Comparison of ENCODE assay signal across 1 cellular context in the genomic region with DNA sequence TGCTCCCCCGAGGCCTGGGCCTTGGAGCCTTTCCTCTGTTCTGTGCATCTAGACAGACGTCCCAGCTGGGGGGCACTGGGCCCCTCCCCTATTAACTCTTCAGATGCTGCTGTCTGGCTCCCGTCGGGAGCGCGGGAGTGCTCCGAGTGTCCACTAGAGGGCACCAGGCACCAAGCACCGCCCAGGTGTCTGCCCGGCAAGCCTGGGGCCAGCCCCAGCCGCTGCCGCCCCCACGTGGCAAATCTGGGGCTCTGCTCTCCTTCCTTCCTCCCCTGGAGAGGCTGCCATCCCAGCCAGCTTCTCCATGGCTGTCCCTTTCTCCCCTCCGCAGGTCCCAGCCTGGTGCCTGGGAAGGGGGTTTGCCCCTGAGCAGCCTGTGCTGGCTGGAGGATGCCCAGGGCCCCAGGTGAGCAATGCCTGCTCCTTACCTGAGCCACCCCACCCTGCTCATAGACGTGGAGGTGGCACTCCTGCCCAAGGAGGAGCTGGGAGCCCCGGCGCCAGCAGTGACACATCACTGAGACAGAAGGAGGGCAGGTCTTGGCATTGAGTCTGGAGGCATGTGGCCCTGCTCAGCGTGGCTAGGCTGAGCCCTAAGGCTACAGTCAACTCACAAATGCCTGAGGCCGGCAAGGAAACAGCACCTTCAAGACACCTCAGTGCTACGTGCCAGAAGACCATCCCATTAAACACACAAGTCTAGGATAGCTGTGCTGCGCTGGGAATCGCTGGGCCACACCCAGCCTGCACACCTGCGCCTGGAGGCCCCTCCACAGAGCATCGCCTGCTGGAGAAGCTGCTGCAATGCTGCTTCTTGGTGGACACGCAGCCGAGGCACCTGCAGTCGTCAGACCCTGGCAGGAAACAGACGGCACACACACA.
TF ChIP-seq lines count a peak whose summit lies in the region.

No MANE protein-coding gene starts in this region.

TF ChIP-seq in H1, 55 proteins besides CTCF, POLR2A, EP300 and RAD21:
- TF ChIP-seq CHD2 (IDR thresholded peaks at IDR 0.05; ENCODE audit: low read length): peak; percentile 46; the same call in 1 of the 2 replicates
- no peak for TF ChIP-seq SIRT6 (IDR thresholded peaks at IDR 0.05; ENCODE audit: low read length)
- TF ChIP-seq, protein P1, sequence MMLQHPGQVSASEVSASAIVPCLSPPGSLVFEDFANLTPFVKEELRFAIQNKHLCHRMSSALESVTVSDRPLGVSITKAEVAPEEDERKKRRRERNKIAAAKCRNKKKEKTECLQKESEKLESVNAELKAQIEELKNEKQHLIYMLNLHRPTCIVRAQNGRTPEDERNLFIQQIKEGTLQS (IDR thresholded peaks at IDR 0.05; ENCODE audit: insufficient read depth, low read depth, low read length): peak; percentile 75
- TF ChIP-seq, protein P2, sequence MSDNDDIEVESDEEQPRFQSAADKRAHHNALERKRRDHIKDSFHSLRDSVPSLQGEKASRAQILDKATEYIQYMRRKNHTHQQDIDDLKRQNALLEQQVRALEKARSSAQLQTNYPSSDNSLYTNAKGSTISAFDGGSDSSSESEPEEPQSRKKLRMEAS (IDR thresholded peaks at IDR 0.05): peak; percentile 71
- no peak for TF ChIP-seq TAF1 (IDR thresholded peaks at IDR 0.05; ENCODE audit: low read depth, low read length)
- no peak for TF ChIP-seq SIX5 (IDR thresholded peaks at IDR 0.05; ENCODE audit: low read depth, low read length)
- peak; percentile 91 for TF ChIP-seq TCF12 (IDR thresholded peaks at IDR 0.05; ENCODE audit: low read depth, low read length)
- TF ChIP-seq KDM5A (IDR thresholded peaks at IDR 0.05; ENCODE audit: low read length): no peak
- TF ChIP-seq SIN3A (conservative IDR thresholded peaks at IDR 0.05 in 1 of 2, IDR thresholded peaks at IDR 0.05 in 1 of 2; ENCODE audit: low read depth in 1 of 2, low read length in 2 of 2): peak in 1 of 2 experiments; percentile 80; a peak in 2 of 4 replicates
- TF ChIP-seq SP1 (IDR thresholded peaks at IDR 0.05; ENCODE audit: low read depth, low read length): peak; percentile 79
- TF ChIP-seq GABPA (IDR thresholded peaks at IDR 0.05; ENCODE audit: borderline replicate concordance, insufficient read depth, low read length): peak; percentile 56; the same call in 1 of the 2 replicates
- no peak for TF ChIP-seq HDAC6 (IDR thresholded peaks at IDR 0.05; ENCODE audit: low read depth, low read length)
- TF ChIP-seq MAFK (IDR thresholded peaks at IDR 0.05; ENCODE audit: low read depth, low read length): no peak
- no peak for TF ChIP-seq SAP30 (IDR thresholded peaks at IDR 0.05; ENCODE audit: insufficient read depth, insufficient replicate concordance, low read length)
- TF ChIP-seq, protein P3, sequence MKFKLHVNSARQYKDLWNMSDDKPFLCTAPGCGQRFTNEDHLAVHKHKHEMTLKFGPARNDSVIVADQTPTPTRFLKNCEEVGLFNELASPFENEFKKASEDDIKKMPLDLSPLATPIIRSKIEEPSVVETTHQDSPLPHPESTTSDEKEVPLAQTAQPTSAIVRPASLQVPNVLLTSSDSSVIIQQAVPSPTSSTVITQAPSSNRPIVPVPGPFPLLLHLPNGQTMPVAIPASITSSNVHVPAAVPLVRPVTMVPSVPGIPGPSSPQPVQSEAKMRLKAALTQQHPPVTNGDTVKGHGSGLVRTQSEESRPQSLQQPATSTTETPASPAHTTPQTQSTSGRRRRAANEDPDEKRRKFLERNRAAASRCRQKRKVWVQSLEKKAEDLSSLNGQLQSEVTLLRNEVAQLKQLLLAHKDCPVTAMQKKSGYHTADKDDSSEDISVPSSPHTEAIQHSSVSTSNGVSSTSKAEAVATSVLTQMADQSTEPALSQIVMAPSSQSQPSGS (IDR thresholded peaks at IDR 0.05; ENCODE audit: low read length): no peak
- peak; percentile 67 for TF ChIP-seq TAF7 (optimal IDR thresholded peaks at IDR 0.05; ENCODE audit: borderline replicate concordance, low read depth, low read length)
- TF ChIP-seq RBBP5 (IDR thresholded peaks at IDR 0.05; ENCODE audit: borderline replicate concordance, low read depth, low read length): no peak
- TF ChIP-seq PHF8 (conservative IDR thresholded peaks at IDR 0.05; ENCODE audit: low read depth, low read length): 0 out of 2 replicates have a peak, but pooled peaks have one; percentile 11
- TF ChIP-seq KDM1A (IDR thresholded peaks at IDR 0.05; ENCODE audit: borderline replicate concordance, low read length): 0 out of 2 replicates have a peak, but pooled peaks have one; percentile 16
- peak; percentile 49; the same call in 1 of the 2 replicates for TF ChIP-seq JUND (IDR thresholded peaks at IDR 0.05; ENCODE audit: low read length)
- TF ChIP-seq BACH1 (IDR thresholded peaks at IDR 0.05; ENCODE audit: low read length): no peak
- TF ChIP-seq RXRA (IDR thresholded peaks at IDR 0.05; ENCODE audit: insufficient read depth, low read depth, low read length): no peak
- TF ChIP-seq YY1 (IDR thresholded peaks at IDR 0.05; ENCODE audit: low read depth, low read length): peak; percentile 62; the same call in 1 of the 2 replicates
- no peak for TF ChIP-seq CHD1 (IDR thresholded peaks at IDR 0.05; ENCODE audit: low read depth, low read length)
- TF ChIP-seq CREB1 (IDR thresholded peaks at IDR 0.05): peak; percentile 33; the same call in 1 of the 2 replicates
- TF ChIP-seq, protein P4, sequence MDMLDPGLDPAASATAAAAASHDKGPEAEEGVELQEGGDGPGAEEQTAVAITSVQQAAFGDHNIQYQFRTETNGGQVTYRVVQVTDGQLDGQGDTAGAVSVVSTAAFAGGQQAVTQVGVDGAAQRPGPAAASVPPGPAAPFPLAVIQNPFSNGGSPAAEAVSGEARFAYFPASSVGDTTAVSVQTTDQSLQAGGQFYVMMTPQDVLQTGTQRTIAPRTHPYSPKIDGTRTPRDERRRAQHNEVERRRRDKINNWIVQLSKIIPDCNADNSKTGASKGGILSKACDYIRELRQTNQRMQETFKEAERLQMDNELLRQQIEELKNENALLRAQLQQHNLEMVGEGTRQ (IDR thresholded peaks at IDR 0.05; ENCODE audit: low read length): 0 out of 2 replicates have a peak, but pooled peaks have one; percentile 37
- peak; percentile 23; the same call in 1 of the 2 replicates for TF ChIP-seq BRCA1 (IDR thresholded peaks at IDR 0.05; ENCODE audit: low read depth, low read length)
- peak; percentile 45; the same call in 1 of the 2 replicates for TF ChIP-seq TBP (IDR thresholded peaks at IDR 0.05; ENCODE audit: low read depth, low read length)
- TF ChIP-seq SP2 (IDR thresholded peaks at IDR 0.05; ENCODE audit: low read length): no peak
- 0 out of 2 replicates have a peak, but pooled peaks have one; percentile 44 for TF ChIP-seq EGR1 (IDR thresholded peaks at IDR 0.05; ENCODE audit: borderline replicate concordance, low read depth, low read length)
- no peak for TF ChIP-seq CTBP2 (IDR thresholded peaks at IDR 0.05; ENCODE audit: borderline replicate concordance, insufficient read depth, insufficient read length, low read length)
- no peak for TF ChIP-seq ZNF274 (IDR thresholded peaks at IDR 0.05; ENCODE audit: borderline replicate concordance, extremely low read depth, low read length)
- peak; percentile 83; the same call in 1 of the 2 replicates for TF ChIP-seq SP4 (IDR thresholded peaks at IDR 0.05; ENCODE audit: low read length)
- TF ChIP-seq HDAC2 (IDR thresholded peaks at IDR 0.05; ENCODE audit: borderline replicate concordance in 1 of 2, low read depth in 2 of 2, low read length in 2 of 2): no peak
- TF ChIP-seq GTF2F1 (IDR thresholded peaks at IDR 0.05; ENCODE audit: borderline replicate concordance, low read depth, low read length): no peak
